27 cellular contexts compared by ENCODE assay signal in genomic region chr7:35555934-35556333, GRCh38.
DNase-seq lines count a peak whose midpoint lies in the region; ATAC-seq and TF ChIP-seq lines count a peak whose summit lies in the region.
"Had no signal": no experiment of that assay in that cellular context is flagged by ENCODE, and none has a peak within 500 bp of the region (broad histone marks: within the 10 kb centered on the region; RNA-seq: fewer than 3 reads in every experiment).

No MANE protein-coding gene starts in this region.

- DNase-seq in SIG-M5 treated with dmso at 0.1 percent for 504 hours (lab: John Stamatoyannopoulos, UW; ENCODE audit: unreplicated experiment) (peak; percentile 17), SIG-M5 (lab: John Stamatoyannopoulos, UW) (no peak), NCI-H69 (lab: John Stamatoyannopoulos, UW) (peak; percentile 10), choroid plexus epithelial cell (ENCODE audit: low read depth) (peak; percentile 6), renal cortical epithelial cell (ENCODE audit: low read depth) (peak; percentile 40)
- DNase-seq: 8988T; activated CD8-positive, alpha-beta memory T cell treated with anti-CD3 and anti-CD28 coated beads for 24 hours; amniotic stem cell; Calu3; effector CD8-positive, alpha-beta T cell; GDM1; heart left ventricle; MV-4-11; natural killer cell; NCI-H187 treated with DMSO at 0.1 percent for 48 hours; NCI-H345; posterior cingulate gyrus; Right ventricle myocardium superior; stimulated activated CD4-positive, alpha-beta T cell treated with anti-CD3 and anti-CD28 coated beads, Interleukin-4, amount 100 ng/mL, for 24 hours; WERI-Rb-1 had no signal

- TF ChIP-seq CTCF in choroid plexus epithelial cell (conservative IDR thresholded peaks at IDR 0.05; ENCODE audit: low read depth, low read length) = no peak

- ATAC-seq in HG02759 (IDR thresholded peaks at IDR 0.05; ENCODE audit: unreplicated experiment) (no peak), GM19397 (IDR thresholded peaks at IDR 0.05; ENCODE audit: unreplicated experiment) (no peak), HG02678 (IDR thresholded peaks at IDR 0.05; ENCODE audit: unreplicated experiment) (no peak)
- ATAC-seq: GM12878, HCT116, heart left ventricle had no signal

- no peak overlapping the region for H3K4me3 ChIP-seq in choroid plexus epithelial cell (ENCODE audit: low read depth, low read length)
- H3K4me3 ChIP-seq: BLaER1, GM12878, heart left ventricle, skin epidermis had no signal
